In genomic region chr20:50575869-50576720, GRCh38 we compare ENCODE assay signal across 9 cellular contexts.
DNase-seq lines count a peak whose midpoint lies in the region; ATAC-seq and TF ChIP-seq lines count a peak whose summit lies in the region.
"Had no signal": no experiment of that assay in that cellular context is flagged by ENCODE, and none has a peak within 500 bp of the region (broad histone marks: within the 10 kb centered on the region; RNA-seq: fewer than 3 reads in every experiment).

No MANE protein-coding gene starts in this region.

- TF ChIP-seq CTCF in cardiac fibroblast (IDR thresholded peaks at IDR 0.05; ENCODE audit: low read depth, low read length) = peak; percentile 76

- H3K4me3 ChIP-seq in cardiac fibroblast (replicated peaks in 1 of 2; ENCODE audit: low read depth in 2 of 2, low read length in 2 of 2) = no peak overlapping the region
- H3K4me3 ChIP-seq: BLaER1 had no signal

- ATAC-seq in activated CD4-positive, CD25-positive, alpha-beta regulatory T cell treated with anti-CD3 and anti-CD28 coated beads, Interleukin-2, amount 50 U/mL, for 24 hours = peak; percentile 92 to 93
- ATAC-seq in HG02571 (IDR thresholded peaks at IDR 0.05; ENCODE audit: unreplicated experiment) = no peak

- peak; percentile 66 for DNase-seq in DMS53 (lab: John Stamatoyannopoulos, UW)
- DNase-seq in DMS53 treated with DMSO at 0.1 percent for 48 hours (lab: John Stamatoyannopoulos, UW; ENCODE audit: unreplicated experiment) = no peak
- peak; percentile 13 for DNase-seq in NCI-H1694 (lab: John Stamatoyannopoulos, UW)
- peak; percentile 65 to 78 for DNase-seq in cardiac fibroblast (ENCODE audit: low read depth in 2 of 2)
- peak; percentile 76 for DNase-seq in left kidney (ENCODE audit: low read depth, low spot score)
- DNase-seq in stimulated activated CD4-positive, alpha-beta T cell treated with anti-CD3 and anti-CD28 coated beads, Interleukin-4, amount 100 ng/mL, for 48 hours (ENCODE audit: low read depth in 2 of 2) = peak; percentile 52 to 55
